ENCODE assay signal across 8 cellular contexts in genomic region chrX:69615323-69615722, GRCh38. TPM values are rescaled to one million over a fixed set of nuclear protein-coding genes. Genes with fewer than 3 reads are reported as not detected.
DNase-seq lines count a peak whose midpoint lies in the region; TF ChIP-seq lines count a peak whose summit lies in the region.

No MANE protein-coding gene starts in this region.

- H3K4me3 ChIP-seq in NT2/D1 (ENCODE audit: insufficient read length, low read depth) (peak overlapping the region; percentile 29), fibroblast of lung (replicated peaks in 1 of 4; ENCODE audit: control extremely low read depth in 1 of 4, insufficient read depth in 1 of 4, low read depth in 3 of 4, low read length in 4 of 4) (peak overlapping the region in 2 of 4 experiments; percentile 51 to 56), trophoblast cell (ENCODE audit: low read depth, low read length) (no peak overlapping the region)

- H2BK5ac ChIP-seq in trophoblast cell (ENCODE audit: low read depth, low read length, poor library complexity) = no peak overlapping the region

- peaks cover 2% of the 10 kb centered on the region for H3K79me1 ChIP-seq in trophoblast cell (ENCODE audit: low read length)

- H2BK12ac ChIP-seq in trophoblast cell (ENCODE audit: low read length) = no peak overlapping the region

- no peak overlapping the region for H4K8ac ChIP-seq in trophoblast cell (ENCODE audit: low read depth, low read length)

- no peak overlapping the region for H3K18ac ChIP-seq in trophoblast cell (ENCODE audit: low read length)

- H3K4me2 ChIP-seq in fibroblast of lung (ENCODE audit: extremely low read depth, insufficient read depth, low read length) (peak overlapping the region; percentile 15), trophoblast cell (ENCODE audit: low read length) (peak overlapping the region; percentile 48)

- H3K14ac ChIP-seq in trophoblast cell (ENCODE audit: low read length) = no peak overlapping the region

- H4K12ac ChIP-seq in trophoblast cell (ENCODE audit: low read depth, low read length) = no peak overlapping the region

- H4K91ac ChIP-seq in trophoblast cell (ENCODE audit: low read depth, low read length) = no peak overlapping the region

- peak; percentile 56 for DNase-seq in NT2/D1 (ENCODE audit: low read depth, low spot score)
- DNase-seq in fibroblast of lung (ENCODE audit: low read depth in 2 of 2) = no peak
- DNase-seq in trophoblast cell = no peak
- no peak for DNase-seq in NCI-H2227 treated with DMSO at 0.1 percent for 48 hours (lab: John Stamatoyannopoulos, UW)
- DNase-seq in ecto neural progenitor cell (ENCODE audit: low spot score) = no peak
- no peak for DNase-seq in NCI-H748 (lab: John Stamatoyannopoulos, UW; ENCODE audit: unreplicated experiment)
- no peak for DNase-seq in SHP77 (lab: John Stamatoyannopoulos, UW)

- H3K9ac ChIP-seq in ES-I3 (ENCODE audit: low read depth, low read length) = peak overlapping the region; percentile 53
- peak overlapping the region; percentile 24 for H3K9ac ChIP-seq in NT2/D1 (ENCODE audit: insufficient read length, low read depth)
- no peak overlapping the region for H3K9ac ChIP-seq in fibroblast of lung (ENCODE audit: insufficient read depth, low read length)
- no peak overlapping the region for H3K9ac ChIP-seq in trophoblast cell (ENCODE audit: low read length)

- H3K27ac ChIP-seq in fibroblast of lung (ENCODE audit: insufficient read depth, low read length) (no peak overlapping the region), trophoblast cell (ENCODE audit: low read depth, low read length) (no peak overlapping the region)

- H3K36me3 ChIP-seq in ES-I3 (ENCODE audit: insufficient read depth, low read length) = no peaks in the 10 kb centered on the region
- H3K36me3 ChIP-seq in NT2/D1 (ENCODE audit: insufficient read depth, insufficient read length, low read length) = no peaks in the 10 kb centered on the region
- H3K36me3 ChIP-seq in fibroblast of lung (ENCODE audit: control insufficient read depth, insufficient read depth, low read length) = no peaks in the 10 kb centered on the region
- H3K36me3 ChIP-seq in trophoblast cell (ENCODE audit: control insufficient read depth in 1 of 2, insufficient read depth in 2 of 2, low read length in 2 of 2) = no peaks in the 10 kb centered on the region

- H3K79me2 ChIP-seq in fibroblast of lung (ENCODE audit: control insufficient read depth, insufficient read depth, low read length) (no peaks in the 10 kb centered on the region), trophoblast cell (ENCODE audit: control insufficient read depth, insufficient read depth, low read length, poor library complexity) (no peaks in the 10 kb centered on the region)

- H3K9me3 ChIP-seq in ES-I3 (ENCODE audit: control insufficient read depth, insufficient read depth, low read length) (no peaks in the 10 kb centered on the region), NT2/D1 (ENCODE audit: insufficient read depth, low read length) (no peaks in the 10 kb centered on the region), fibroblast of lung (ENCODE audit: control insufficient read depth, insufficient read depth, low read depth, low read length) (no peaks in the 10 kb centered on the region), trophoblast cell (ENCODE audit: insufficient read depth, low read depth, low read length) (no peaks in the 10 kb centered on the region)

- H3K4me1 ChIP-seq in ES-I3 (ENCODE audit: insufficient read depth, low read length) = peaks cover 5% of the 10 kb centered on the region; the same call in 1 of the 2 replicates
- no peaks in the 10 kb centered on the region for H3K4me1 ChIP-seq in NT2/D1 (ENCODE audit: insufficient read depth, insufficient read length)
- no peaks in the 10 kb centered on the region for H3K4me1 ChIP-seq in fibroblast of lung (ENCODE audit: control insufficient read depth, extremely low read depth, insufficient read depth, low read length)
- H3K4me1 ChIP-seq in trophoblast cell (ENCODE audit: control insufficient read depth in 1 of 2, insufficient read depth in 2 of 2, low read length in 2 of 2) = peaks cover 0 to 5% of the 10 kb centered on the region in 2 experiments

- no peaks in the 10 kb centered on the region for H4K20me1 ChIP-seq in fibroblast of lung (ENCODE audit: control insufficient read depth, extremely low read depth, insufficient read depth, low read length)

- H3K27me3 ChIP-seq in NT2/D1 (ENCODE audit: insufficient read depth, insufficient read length) = peaks cover 20% of the 10 kb centered on the region
- no peaks in the 10 kb centered on the region for H3K27me3 ChIP-seq in fibroblast of lung (ENCODE audit: control insufficient read depth, insufficient read depth, low read length)
- no peaks in the 10 kb centered on the region for H3K27me3 ChIP-seq in trophoblast cell (ENCODE audit: insufficient read depth, low read length)

- WGBS in trophoblast cell (ENCODE audit: extremely low coverage, insufficient coverage, insufficient read length) = no CpG with 5 or more reads among the region's 7 CpGs

- no peak for TF ChIP-seq CTCF in fibroblast of lung (conservative IDR thresholded peaks at IDR 0.05 in 1 of 2, IDR thresholded peaks at IDR 0.05 in 1 of 2; ENCODE audit: low read depth in 1 of 2, low read length in 2 of 2)

- H2AK5ac ChIP-seq in trophoblast cell (ENCODE audit: low read length) = no peak overlapping the region

- H2BK120ac ChIP-seq in trophoblast cell (ENCODE audit: insufficient read depth, low read length, poor library complexity) = no peak overlapping the region

- H2AFZ ChIP-seq in fibroblast of lung (ENCODE audit: low read length) = no peak overlapping the region
- no peak overlapping the region for H2AFZ ChIP-seq in trophoblast cell (ENCODE audit: insufficient read depth, low read length, poor library complexity)

- H3K23ac ChIP-seq in trophoblast cell (ENCODE audit: low read length) = no peak overlapping the region

- no peak overlapping the region for H3K4ac ChIP-seq in trophoblast cell (ENCODE audit: low read depth, low read length)

RNA-seq across cellular contexts. Expression of gene EDA, which starts 0.6 kb away (rescaled TPM):
- 0.17 and 0.26 TPM in 2 replicates for total RNA-seq in fibroblast of lung
- 0.20 and 0.30 TPM in 2 replicates for polyA plus RNA-seq in fibroblast of lung
- 0.19 and 0.37 TPM in 2 replicates for polyA plus RNA-seq in fibroblast of lung (2012)
- 1.1 TPM in 1 of 2 replicates, not detected in the other for polyA minus RNA-seq in fibroblast of lung (ENCODE audit: low replicate concordance)
- 0.50 and 0.53 TPM in 2 replicates for polyA plus RNA-seq in trophoblast cell (2013)

Comparison
In these comparisons a context has a peak if more than half of its experiments do, and no peak if none do; other contexts are left out.
1. H3K9ac ChIP-seq: peak in ES-I3 (single experiment) and NT2/D1 (single experiment); none in fibroblast of lung (single experiment) and trophoblast cell (single experiment).